Comparison of ENCODE assay signal across 8 cellular contexts in the genomic region with DNA sequence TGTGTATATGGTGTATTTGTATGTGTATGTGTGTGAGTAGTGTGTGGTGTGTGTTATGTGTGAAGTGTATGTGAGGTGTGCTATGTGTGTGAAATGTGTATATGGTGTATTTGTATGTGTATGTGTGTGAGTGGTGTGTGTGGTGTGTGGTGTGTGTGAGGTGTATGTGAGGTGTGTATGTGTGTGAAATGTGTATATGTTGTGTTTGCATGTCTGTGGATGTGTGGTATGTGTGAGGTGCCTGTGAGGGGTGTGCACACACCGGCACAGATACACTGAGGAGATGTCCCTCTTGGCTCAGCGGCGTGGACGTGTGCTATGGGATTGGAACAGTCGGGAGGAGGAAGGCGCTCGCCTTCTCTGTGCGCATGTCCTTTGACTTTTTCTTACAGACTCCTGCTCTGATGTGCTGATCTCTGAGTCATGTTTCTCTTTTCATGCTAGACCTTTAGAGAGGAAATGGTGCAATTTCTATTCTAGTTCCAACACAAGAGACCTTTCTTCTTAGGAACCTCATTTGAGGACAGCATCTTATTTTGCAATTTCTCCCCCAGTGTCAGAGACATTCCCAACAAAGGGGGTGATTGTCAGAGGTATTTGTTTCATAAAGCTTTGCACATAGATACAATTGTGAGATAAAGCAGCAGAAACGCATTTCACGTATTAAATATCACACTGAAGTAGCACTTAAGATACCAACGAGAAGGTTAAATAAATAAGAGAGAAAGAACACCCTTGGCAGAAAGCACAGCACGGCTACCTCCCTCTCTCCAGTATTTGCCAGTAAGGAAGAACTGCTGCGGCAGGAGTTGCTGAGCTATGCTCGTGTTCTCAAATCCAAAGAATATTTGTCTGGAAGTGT. TPM values are rescaled to one million over a fixed set of nuclear protein-coding genes. Genes with fewer than 3 reads are reported as not detected.
DNase-seq lines count a peak whose midpoint lies in the region; ATAC-seq and TF ChIP-seq lines count a peak whose summit lies in the region.

No MANE protein-coding gene starts in this region.

- peak; percentile 92 to 98 for ATAC-seq in right cardiac atrium
- ATAC-seq in thoracic aorta (ENCODE audit: insufficient number of reproducible peaks, low FRiP score, low read depth), result peak; percentile 84
- no peak for ATAC-seq in HG03139 (IDR thresholded peaks at IDR 0.05; ENCODE audit: unreplicated experiment)
- ATAC-seq in GM21737 (IDR thresholded peaks at IDR 0.05; ENCODE audit: unreplicated experiment), result no peak
- ATAC-seq in HG03354 (IDR thresholded peaks at IDR 0.05; ENCODE audit: poor library complexity, severe bottlenecking, unreplicated experiment), result no peak

- no peaks in the 10 kb centered on the region for H3K9me3 ChIP-seq in right cardiac atrium (ENCODE audit: control insufficient read depth, low read length)
- H3K9me3 ChIP-seq in thoracic aorta, result no peaks in the 10 kb centered on the region

- DNase-seq in EH (ENCODE audit: low read depth), result peak; percentile 87
- DNase-seq in NCI-H1092 (lab: John Stamatoyannopoulos, UW), result peak; percentile 54
- peak; percentile 77 to 83 (median 80) for DNase-seq in right cardiac atrium
- no peak for DNase-seq in thoracic aorta (ENCODE audit: low spot score)

- intact Hi-C loops in right cardiac atrium (cut with DNase I), result no loop called here

- WGBS in right cardiac atrium, result 7% methylated on average over 14 of the region's 14 CpGs

- H3K4me1 ChIP-seq in right cardiac atrium (ENCODE audit: control insufficient read depth, insufficient read depth, low read length) (peaks cover 13% of the 10 kb centered on the region), thoracic aorta (ENCODE audit: control insufficient read depth in 1 of 2, low read depth in 2 of 2) (no peaks in the 10 kb centered on the region)

- TF ChIP-seq CTCF in VCaP (conservative IDR thresholded peaks at IDR 0.05) (no peak), thoracic aorta (IDR thresholded peaks at IDR 0.05) (no peak)

- no peaks in the 10 kb centered on the region for H3K36me3 ChIP-seq in thoracic aorta

- peak overlapping the region; percentile 64 for H3K27ac ChIP-seq in VCaP
- peak overlapping the region; percentile 91 for H3K27ac ChIP-seq in right cardiac atrium (ENCODE audit: low read length)
- H3K27ac ChIP-seq in thoracic aorta, result no peak overlapping the region

- H3K27me3 ChIP-seq in right cardiac atrium (ENCODE audit: control insufficient read depth, insufficient read depth), result no peaks in the 10 kb centered on the region
- no peaks in the 10 kb centered on the region for H3K27me3 ChIP-seq in thoracic aorta (replicated peaks; ENCODE audit: insufficient read depth)

- peak overlapping the region; percentile 1 for H3K4me3 ChIP-seq in right cardiac atrium (ENCODE audit: low read length)
- peak overlapping the region; percentile 50 for H3K4me3 ChIP-seq in thoracic aorta

RNA-seq across cellular contexts. Expression of a gene that starts 11.3 kb away (rescaled TPM):
- total RNA-seq in right cardiac atrium (10 to 100 TPM; 26.2 to 50.8 (median 38.6) TPM), thoracic aorta (1 to 10 TPM; 1.4 to 7.6 TPM)
- polyA plus RNA-seq in right cardiac atrium, result 15.6 TPM

Comparison
In these comparisons a context has a peak if more than half of its experiments do, and no peak if none do; other contexts are left out.
1. H3K27ac ChIP-seq: peak in VCaP (single experiment) and right cardiac atrium (single experiment); none in thoracic aorta (0 of 2).
2. ATAC-seq: peak in right cardiac atrium (2 of 2) and thoracic aorta (single experiment); none in HG03139 (single experiment), GM21737 (single experiment) and HG03354 (single experiment).